Comparison of ENCODE assay signal across 10 cellular contexts in the genomic region with DNA sequence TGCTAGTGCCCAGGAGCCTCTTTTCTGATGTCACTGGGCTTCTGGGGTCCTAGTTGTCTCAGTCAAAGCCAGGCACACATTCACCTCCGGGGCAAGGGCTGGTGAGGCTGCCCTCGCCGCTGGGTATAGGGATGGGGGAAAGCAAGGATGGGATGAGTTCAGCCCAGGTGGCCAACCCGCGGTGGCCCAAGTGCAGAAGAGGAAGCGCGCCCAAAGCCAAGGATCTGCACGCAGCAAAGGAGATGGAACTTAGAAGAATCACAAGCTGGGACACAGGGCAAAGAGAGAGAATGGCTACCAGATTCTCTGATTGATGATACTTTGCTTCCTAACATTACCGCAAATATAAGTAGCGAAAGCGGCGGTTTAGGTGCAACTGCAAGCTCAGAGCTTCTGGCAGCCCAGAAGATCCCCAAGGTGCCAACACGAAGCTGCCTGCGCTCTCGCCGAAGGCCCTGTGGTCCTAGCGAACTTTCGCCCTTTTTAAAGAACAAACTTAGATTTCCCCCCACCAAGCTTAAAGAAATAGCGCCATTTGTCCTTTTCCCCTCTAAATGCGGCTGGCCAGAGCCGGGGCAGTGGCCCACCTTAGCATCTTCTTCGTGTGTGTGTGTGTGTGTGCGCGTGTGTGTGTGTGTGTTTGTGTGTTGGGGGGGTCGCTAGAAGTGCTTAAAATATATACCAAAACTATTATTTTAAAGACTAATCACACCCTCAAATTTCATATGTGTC. TPM values are rescaled to one million over a fixed set of nuclear protein-coding genes. Genes with fewer than 3 reads are reported as not detected.
A peak's percentile ranks its signal among the peaks of the same experiment; 100 is the strongest.
DNase-seq lines count a peak whose midpoint lies in the region; ATAC-seq, FAIRE-seq and TF ChIP-seq lines count a peak whose summit lies in the region.
"Had no signal": no experiment of that assay in that cellular context is flagged by ENCODE, and none has a peak within 500 bp of the region (broad histone marks: within the 10 kb centered on the region; RNA-seq: fewer than 3 reads in every experiment).

No MANE protein-coding gene starts in this region.

- CTCF ChIA-PET in activated CD4-positive, alpha-beta memory T cell treated with anti-CD3 and anti-CD28 coated beads, Interleukin-2, amount 10 ng/mL, durations not matched to agents 7 days and 5 days (lab: Charles Lee): no interaction called here

- peaks cover 30 to 45% (median 35%) of the 10 kb centered on the region in 3 donors for H3K4me1 ChIP-seq in skeletal muscle tissue (ENCODE audit: control insufficient read depth in 3 of 3, insufficient read depth in 3 of 3, low read length in 3 of 3)

- H3K27ac ChIP-seq in skeletal muscle tissue (ENCODE audit: low read depth, low read length): no peak overlapping the region

- intact Hi-C loops in posterior vena cava (cut with DNase I): loop anchor here (10.0 kb wide), 2 partner anchors 428 to 648 kb away; no protein-coding TSS in a partner anchor

- H3K9ac ChIP-seq in skeletal muscle tissue (ENCODE audit: low read depth in 1 of 3, low read length in 3 of 3): no peak overlapping the region

- no peaks in the 10 kb centered on the region for H3K9me3 Mint-ChIP-seq in activated CD4-positive, alpha-beta memory T cell treated with anti-CD3 and anti-CD28 coated beads, Interleukin-2, amount 10 ng/mL, durations not matched to agents 7 days and 5 days
- H3K9me3 Mint-ChIP-seq in glutamatergic neuron (ENCODE audit: unreplicated experiment): peaks cover 13% of the 10 kb centered on the region

- H3K27me3 ChIP-seq in skeletal muscle tissue (ENCODE audit: control insufficient read depth in 3 of 3, insufficient read depth in 3 of 3, low read length in 3 of 3): peaks cover 68 to 73% (median 72%) of the 10 kb centered on the region in 3 donors

- no peaks in the 10 kb centered on the region for H3K9me3 ChIP-seq in skeletal muscle tissue (ENCODE audit: control insufficient read depth in 3 of 3, low read length in 3 of 3)

- no peak overlapping the region for H3K27ac Mint-ChIP-seq in activated CD4-positive, alpha-beta memory T cell treated with anti-CD3 and anti-CD28 coated beads, Interleukin-2, amount 10 ng/mL, durations not matched to agents 7 days and 5 days
- H3K27ac Mint-ChIP-seq in glutamatergic neuron (ENCODE audit: unreplicated experiment): no peak overlapping the region

- no peak for TF ChIP-seq CTCF in glutamatergic neuron (IDR thresholded peaks at IDR 0.05; ENCODE audit: partially characterized antibody, unreplicated experiment)

- H3K4me3 ChIP-seq in skeletal muscle tissue (ENCODE audit: low read length in 3 of 3): peak overlapping the region; percentile 35 to 73 (median 63)

- DNase-seq in ELR (ENCODE audit: low read depth) (peak; percentile 8), glutamatergic neuron (no peak), H54 (ENCODE audit: insufficient read length, low spot score) (no peak), NCI-H187 (lab: John Stamatoyannopoulos, UW) (no peak), posterior vena cava (ENCODE audit: low spot score) (no peak)
- DNase-seq in activated CD4-positive, alpha-beta memory T cell treated with anti-CD3 and anti-CD28 coated beads, Interleukin-2, amount 10 ng/mL, durations not matched to agents 7 days and 5 days: peak; percentile 19
- DNase-seq: NCI-H2171 had no signal

- peaks cover 37% of the 10 kb centered on the region for H3K4me1 Mint-ChIP-seq in activated CD4-positive, alpha-beta memory T cell treated with anti-CD3 and anti-CD28 coated beads, Interleukin-2, amount 10 ng/mL, durations not matched to agents 7 days and 5 days
- H3K4me1 Mint-ChIP-seq in glutamatergic neuron (ENCODE audit: low read depth, unreplicated experiment): peaks cover 13% of the 10 kb centered on the region

- H3K36me3 ChIP-seq in skeletal muscle tissue (ENCODE audit: control insufficient read depth in 3 of 3, insufficient read depth in 3 of 3, low read length in 3 of 3): no peaks in the 10 kb centered on the region

- no peaks in the 10 kb centered on the region for H3K36me3 Mint-ChIP-seq in activated CD4-positive, alpha-beta memory T cell treated with anti-CD3 and anti-CD28 coated beads, Interleukin-2, amount 10 ng/mL, durations not matched to agents 7 days and 5 days (ENCODE audit: low read depth)
- no peaks in the 10 kb centered on the region for H3K36me3 Mint-ChIP-seq in glutamatergic neuron (ENCODE audit: unreplicated experiment)

- no peak for ATAC-seq in HG02642 (IDR thresholded peaks at IDR 0.05; ENCODE audit: poor library complexity, unreplicated experiment)

- no peak for TF ChIP-seq POLR2A in H54 (IDR thresholded peaks at IDR 0.05; ENCODE audit: low read depth, low read length)

- peak overlapping the region; percentile 17 for H3K4me3 Mint-ChIP-seq in activated CD4-positive, alpha-beta memory T cell treated with anti-CD3 and anti-CD28 coated beads, Interleukin-2, amount 10 ng/mL, durations not matched to agents 7 days and 5 days
- peak overlapping the region; percentile 90 for H3K4me3 Mint-ChIP-seq in glutamatergic neuron (ENCODE audit: unreplicated experiment)

- H3K27me3 Mint-ChIP-seq in activated CD4-positive, alpha-beta memory T cell treated with anti-CD3 and anti-CD28 coated beads, Interleukin-2, amount 10 ng/mL, durations not matched to agents 7 days and 5 days: peaks cover 65% of the 10 kb centered on the region
- H3K27me3 Mint-ChIP-seq in glutamatergic neuron (ENCODE audit: unreplicated experiment): peaks cover 28% of the 10 kb centered on the region

- POLR2A ChIA-PET in activated CD4-positive, alpha-beta memory T cell treated with anti-CD3 and anti-CD28 coated beads, Interleukin-2, amount 10 ng/mL, durations not matched to agents 7 days and 5 days (lab: Charles Lee): interaction anchor here (0.6 kb wide), 1 partner anchor 172 kb away, joined by 3 read pairs; no protein-coding TSS in a partner anchor

- no peak for FAIRE-seq in H54 (lab: Jason Lieb, UNC)

RNA-seq across cellular contexts. Expression of gene MKX, which starts 0.9 kb away (rescaled TPM):
- under 1 TPM in 1 of 2 experiments, not detected in 1; 0.23 TPM for total RNA-seq in activated CD4-positive, alpha-beta memory T cell treated with anti-CD3 and anti-CD28 coated beads, Interleukin-2, amount 10 ng/mL, durations not matched to agents 7 days and 5 days
- 0.42 TPM for total RNA-seq in glutamatergic neuron (ENCODE audit: unreplicated experiment)
- 5.2 TPM for total RNA-seq in skeletal muscle tissue
- 10 to 100 TPM; 27.0 to 31.1 TPM for total RNA-seq in posterior vena cava
- total RNA-seq: glomerular endothelial cell had no signal

Comparison
In these comparisons a context has a peak if more than half of its experiments do, and no peak if none do; other contexts are left out.
1. DNase-seq: peak in ELR (single experiment) and activated CD4-positive, alpha-beta memory T cell treated with anti-CD3 and anti-CD28 coated beads, Interleukin-2, amount 10 ng/mL, durations not matched to agents 7 days and 5 days (single experiment); none in glutamatergic neuron (single experiment), H54 (single experiment), NCI-H187 (0 of 2) and posterior vena cava (single experiment).